In genomic region chr10:69153227-69153626, GRCh38 we compare ENCODE assay signal across 18 cellular contexts. TPM values are rescaled to one million over a fixed set of nuclear protein-coding genes. Genes with fewer than 3 reads are reported as not detected.
A peak's percentile ranks its signal among the peaks of the same experiment; 100 is the strongest.
DNase-seq lines count a peak whose midpoint lies in the region; ATAC-seq, FAIRE-seq and TF ChIP-seq lines count a peak whose summit lies in the region.
"Had no signal": no experiment of that assay in that cellular context is flagged by ENCODE, and none has a peak within 500 bp of the region (broad histone marks: within the 10 kb centered on the region; RNA-seq: fewer than 3 reads in every experiment).

No MANE protein-coding gene starts in this region.

- H3K27ac Mint-ChIP-seq in Calu3 (ENCODE audit: unreplicated experiment) (peak overlapping the region; percentile 36), GM23338 (no peak overlapping the region)

- H3K4me3 Mint-ChIP-seq in Calu3 (ENCODE audit: low read depth, unreplicated experiment) (no peak overlapping the region), GM23338 (no peak overlapping the region)
- H3K4me3 Mint-ChIP-seq: CD4-positive, alpha-beta memory T cell had no signal

- H3K9me3 Mint-ChIP-seq in Calu3 (ENCODE audit: low read depth, unreplicated experiment): no peaks in the 10 kb centered on the region
- H3K9me3 Mint-ChIP-seq in GM23338: no peaks in the 10 kb centered on the region
- H3K9me3 Mint-ChIP-seq: CD4-positive, alpha-beta memory T cell had no signal

- TF ChIP-seq CTCF in Calu3 (IDR thresholded peaks at IDR 0.05; ENCODE audit: unreplicated experiment) (no peak), GM23338 (conservative IDR thresholded peaks at IDR 0.05; ENCODE audit: low read depth in 2 of 2) (no peak), K562 (IDR thresholded peaks at IDR 0.05 in 2 of 3, conservative IDR thresholded peaks at IDR 0.05 in 1 of 3; ENCODE audit: insufficient read depth in 2 of 3, low read depth in 1 of 3, low read length in 3 of 3) (no peak), kidney (IDR thresholded peaks at IDR 0.05; ENCODE audit: borderline replicate concordance, extremely low read depth, insufficient read depth) (no peak)

- CTCF ChIA-PET in Calu3 (lab: Charles Lee): interaction anchor here (0.6 to 1.3 kb wide), 2 partner anchors 17 to 46 kb away, joined by 3 to 8 read pairs; no protein-coding TSS in a partner anchor
- CTCF ChIA-PET in K562 (lab: Yijun Ruan, JAX; ENCODE audit: low intra/inter-chr PET ratio): no interaction called here

- H4K20me1 ChIP-seq in GM23338 (replicated peaks; ENCODE audit: insufficient read depth) (peaks cover 15% of the 10 kb centered on the region; the same call in 1 of the 2 replicates), K562 (replicated peaks; ENCODE audit: control insufficient read depth, insufficient read depth, low read length) (no peaks in the 10 kb centered on the region)

- H3K27me3 Mint-ChIP-seq in Calu3 (ENCODE audit: unreplicated experiment): no peaks in the 10 kb centered on the region
- no peaks in the 10 kb centered on the region for H3K27me3 Mint-ChIP-seq in GM23338 (ENCODE audit: insufficient read depth, low read depth, poor library complexity)
- H3K27me3 Mint-ChIP-seq: CD4-positive, alpha-beta memory T cell had no signal

- peaks cover 5% of the 10 kb centered on the region; the same call in 1 of the 2 replicates for H3K36me3 ChIP-seq in GM23338 (ENCODE audit: insufficient read depth)
- H3K36me3 ChIP-seq in K562 (ENCODE audit: control insufficient read depth, insufficient read depth, low read length): peaks cover 21% of the 10 kb centered on the region; the same call in 2 of the 3 replicates
- H3K36me3 ChIP-seq in kidney (ENCODE audit: control insufficient read depth in 1 of 2, insufficient read depth in 2 of 2, low read length in 2 of 2): peaks cover under 1 to 4% of the 10 kb centered on the region in 2 donors
- H3K36me3 ChIP-seq: HAP-1 had no signal

- H3K4me2 ChIP-seq in GM23338 (no peak overlapping the region), K562 (ENCODE audit: insufficient read depth, low read length) (no peak overlapping the region)

- 0 out of 2 replicates have a peak overlapping the region, but pooled peaks have one; percentile 9 for H3K27ac ChIP-seq in GM23338 (ENCODE audit: low read depth)
- H3K27ac ChIP-seq in K562 (ENCODE audit: extremely low read depth, low read depth, low read length): no peak overlapping the region
- no peak overlapping the region for H3K27ac ChIP-seq in kidney (ENCODE audit: low read depth in 2 of 2, low read length in 2 of 2)
- H3K27ac ChIP-seq: GM23248 had no signal

- in situ Hi-C loops in K562 (cut with MboI): no loop called here

- H3K9me1 ChIP-seq in K562 (ENCODE audit: control insufficient read depth, insufficient read depth, low read length): no peaks in the 10 kb centered on the region

- H3K9me2 ChIP-seq in GM23338 (ENCODE audit: insufficient read depth): no peaks in the 10 kb centered on the region

- H3K4me3 ChIP-seq in GM23338 (no peak overlapping the region), K562 (no peak overlapping the region), kidney (ENCODE audit: low read length in 2 of 2) (no peak overlapping the region)
- H3K4me3 ChIP-seq: GM12878, GM23248, HAP-1 had no signal

- no peak for TF ChIP-seq POLR2A in K562 (conservative IDR thresholded peaks at IDR 0.05)

- no peaks in the 10 kb centered on the region for H3K4me1 ChIP-seq in GM23338 (ENCODE audit: insufficient read depth)
- H3K4me1 ChIP-seq in K562 (replicated peaks in 1 of 2; ENCODE audit: control insufficient read depth in 2 of 2, insufficient read depth in 2 of 2, low read length in 2 of 2): no peaks in the 10 kb centered on the region
- H3K4me1 ChIP-seq in kidney (ENCODE audit: control insufficient read depth in 1 of 2, insufficient read depth in 1 of 2, low read depth in 1 of 2, low read length in 2 of 2): no peaks in the 10 kb centered on the region
- H3K4me1 ChIP-seq: HAP-1 had no signal

- H3K36me3 Mint-ChIP-seq in Calu3 (ENCODE audit: insufficient read depth, unreplicated experiment): peaks cover 11% of the 10 kb centered on the region
- peaks cover 6% of the 10 kb centered on the region for H3K36me3 Mint-ChIP-seq in GM23338 (ENCODE audit: low read depth)

- no peak for TF ChIP-seq RAD21 in K562 (CRISPR knock-in tag; conservative IDR thresholded peaks at IDR 0.05 in 1 of 2, IDR thresholded peaks at IDR 0.05 in 1 of 2)

- WGBS in K562 (ENCODE audit: insufficient coverage, low coverage, missing lambda C conversion rate): 76% methylated on average over 6 of the region's 6 CpGs

- no peaks in the 10 kb centered on the region for H3F3A ChIP-seq in GM23338 (replicated peaks; ENCODE audit: low read depth)

- H3K4me1 Mint-ChIP-seq in Calu3 (ENCODE audit: low read depth, unreplicated experiment) (peaks cover 10% of the 10 kb centered on the region), GM23338 (no peaks in the 10 kb centered on the region)

- peaks cover 25% of the 10 kb centered on the region for H3K79me2 ChIP-seq in GM23338 (replicated peaks; ENCODE audit: insufficient read depth)
- H3K79me2 ChIP-seq in K562 (ENCODE audit: control insufficient read depth, insufficient read depth, low read length): peaks cover 37% of the 10 kb centered on the region

- BruUV-seq in Calu3 (replicated peaks; lab: Mats Ljungman, UMichigan): no TSS peak
- no TSS peak for BruUV-seq in K562 (replicated peaks; lab: Mats Ljungman, UMichigan)

- POLR2A ChIA-PET in K562 (lab: Yijun Ruan, JAX): interaction anchor here (0.6 to 1.0 kb wide), 4 partner anchors 10 to 51 kb away, joined by 3 read pairs; no protein-coding TSS in a partner anchor

- H3K27me3 ChIP-seq in GM23338 (ENCODE audit: insufficient read depth): no peaks in the 10 kb centered on the region
- no peaks in the 10 kb centered on the region for H3K27me3 ChIP-seq in K562 (ENCODE audit: control insufficient read depth in 2 of 2, insufficient read depth in 2 of 2, low read length in 2 of 2)

- H3K9me3 ChIP-seq in K562 (replicated peaks; ENCODE audit: control insufficient read depth, insufficient read depth, low read depth, low read length) (no peaks in the 10 kb centered on the region), kidney (ENCODE audit: control insufficient read depth in 1 of 2, low read length in 2 of 2) (no peaks in the 10 kb centered on the region)
- H3K9me3 ChIP-seq: HAP-1 had no signal

- TF ChIP-seq EP300 in K562 (IDR thresholded peaks at IDR 0.05; ENCODE audit: low read length): no peak

- H2AFZ ChIP-seq in GM23338: no peak overlapping the region
- no peak overlapping the region for H2AFZ ChIP-seq in K562 (ENCODE audit: low read depth, low read length)
- H2AFZ ChIP-seq: GM23248 had no signal

- H3K9ac ChIP-seq in K562 (ENCODE audit: insufficient read depth in 1 of 2, low read depth in 2 of 2, low read length in 2 of 2): no peak overlapping the region
- no peak overlapping the region for H3K9ac ChIP-seq in kidney (ENCODE audit: low read length in 2 of 2)
- H3K9ac ChIP-seq: GM23248 had no signal

- no peak for ATAC-seq in GM23338
- ATAC-seq in K562: peak; percentile 55; the same call in 2 of the 3 replicates
- ATAC-seq in left lobe of liver: peak; percentile 85
- no peak for ATAC-seq in HG02970 (IDR thresholded peaks at IDR 0.05; ENCODE audit: low FRiP score, unreplicated experiment)
- ATAC-seq: GM12878 had no signal

- intact Hi-C loops in Calu3 (cut with micrococcal nuclease; ENCODE audit: unreplicated experiment): no loop called here
- intact Hi-C loops in K562 (cut with micrococcal nuclease): no loop called here
- intact Hi-C loops in kidney (cut with DNase I): no loop called here

- FAIRE-seq in K562 (lab: Jason Lieb, UNC) (no peak), kidney (lab: Jason Lieb, UNC) (no peak)
- FAIRE-seq: GM12878, GM19239 had no signal

- DNase-seq in Calu3: no peak
- DNase-seq in GM23338 (ENCODE audit: low spot score): no peak
- DNase-seq in K562 (ENCODE audit: extremely low read depth in 1 of 4, low spot score in 3 of 4): no peak
- no peak for DNase-seq in left lobe of liver (ENCODE audit: low spot score)
- DNase-seq in kidney: no peak
- no peak for DNase-seq in DMS79 (lab: John Stamatoyannopoulos, UW)
- DNase-seq in NCI-H446 (lab: John Stamatoyannopoulos, UW): no peak
- DNase-seq: C1 segment of cervical spinal cord; CD4-positive, alpha-beta memory T cell; COR-L47; DMS153; EL; GDM1; GM23248 had no signal

RNA-seq across cellular contexts. Expression of gene SUPV3L1, which starts 26.8 kb away (rescaled TPM):
- total RNA-seq in Calu3 (2022) (39.1 and 47.8 TPM in 2 replicates), K562 (2014; rRNA removed) (69.9 and 81.4 TPM in 2 replicates), K562 (2014; rRNA removed; fragmentation: Illumina TruSeq; extraction: Trizol) (97.2 and 109 TPM in 2 replicates), K562 (2015; rRNA removed; fragmentation: Illumina TruSeq; extraction: Trizol) (84.7 and 85.0 TPM in 2 replicates), K562 (2021) (92.6 and 103 TPM in 2 replicates), left lobe of liver (15.7 TPM), kidney (25.1 TPM)
- 31.2 and 45.2 TPM in 2 replicates for total RNA-seq in GM23338 (2014; rRNA removed; shearing (Covaris generic))
- polyA plus RNA-seq in GM23338 (2016; fragmentation: Nextera tagmentation; extraction: Ambion mirVana) (28.7 and 29.9 TPM in 2 replicates), K562 (2011; rRNA removed) (83.3 and 94.8 TPM in 2 replicates), K562 (2014; fragmentation: Illumina TruSeq; extraction: Trizol) (116 and 156 TPM in 2 replicates), K562 (2014; fragmentation: Nextera tagmentation; extraction: Ambion mirVana) (10 to 100 TPM; 45.2 to 66.1 TPM), K562 (2014; rRNA removed) (93.3 and 106 TPM in 2 replicates), kidney (ENCODE audit: insufficient read depth, low read depth, low replicate concordance) (48.3 TPM)
- 72.0 and 118 TPM in 2 replicates for total RNA-seq in K562 (2011; cell fraction: chromatin; rRNA removed; ENCODE audit: low replicate concordance)
- 52.4 and 53.4 TPM in 2 replicates for total RNA-seq in K562 (2011; cell fraction: nucleolus; rRNA removed)
- total RNA-seq in K562 (2011; cell fraction: nucleoplasm; rRNA removed): 71.7 and 77.1 TPM in 2 replicates
- polyA plus RNA-seq in K562 (2011; cell fraction: cytosol; rRNA removed): 51.6 and 77.5 TPM in 2 replicates
- 58.7 and 70.3 TPM in 2 replicates for polyA plus RNA-seq in K562 (2011; cell fraction: nucleus; rRNA removed)
- 57.6 and 58.4 TPM in 2 replicates for polyA plus RNA-seq in K562 (2012)
- 241 and 312 TPM in 2 replicates for polyA minus RNA-seq in K562 (2011; rRNA and poly(A)+ RNA removed)
- 89.6 and 115 TPM in 2 replicates for polyA minus RNA-seq in K562 (2011; cell fraction: cytosol; rRNA and poly(A)+ RNA removed)
- polyA minus RNA-seq in K562 (2011; cell fraction: nucleus; rRNA and poly(A)+ RNA removed): 27.6 and 48.0 TPM in 2 replicates

RNA-seq across cellular contexts. Expression of gene VPS26A, which starts 29.2 kb away (rescaled TPM):
- total RNA-seq in Calu3 (2022) (77.1 and 80.3 TPM in 2 replicates), K562 (2014; rRNA removed) (41.7 and 47.1 TPM in 2 replicates), K562 (2014; rRNA removed; fragmentation: Illumina TruSeq; extraction: Trizol) (61.6 and 78.9 TPM in 2 replicates), K562 (2015; rRNA removed; fragmentation: Illumina TruSeq; extraction: Trizol) (52.7 and 58.7 TPM in 2 replicates), K562 (2021) (80.9 and 83.1 TPM in 2 replicates), left lobe of liver (15.1 TPM), kidney (52.5 TPM)
- total RNA-seq in GM23338 (2014; rRNA removed; shearing (Covaris generic)): 39.3 and 41.6 TPM in 2 replicates
- polyA plus RNA-seq in GM23338 (2016; fragmentation: Nextera tagmentation; extraction: Ambion mirVana) (23.1 and 29.0 TPM in 2 replicates), K562 (2011; rRNA removed) (36.9 and 64.0 TPM in 2 replicates), K562 (2014; fragmentation: Illumina TruSeq; extraction: Trizol) (81.9 and 85.9 TPM in 2 replicates), K562 (2014; fragmentation: Nextera tagmentation; extraction: Ambion mirVana) (100 to 1,000 TPM; 117 to 137 TPM), K562 (2014; rRNA removed) (63.2 and 69.3 TPM in 2 replicates), kidney (ENCODE audit: insufficient read depth, low read depth, low replicate concordance) (38.9 TPM)
- 5.9 and 44.1 TPM in 2 replicates for total RNA-seq in K562 (2011; cell fraction: chromatin; rRNA removed; ENCODE audit: low replicate concordance)
- total RNA-seq in K562 (2011; cell fraction: nucleolus; rRNA removed): 3.3 and 5.4 TPM in 2 replicates
- 12.9 and 27.5 TPM in 2 replicates for total RNA-seq in K562 (2011; cell fraction: nucleoplasm; rRNA removed)
- polyA plus RNA-seq in K562 (2011; cell fraction: cytosol; rRNA removed): 4.7 and 13.5 TPM in 2 replicates
- polyA plus RNA-seq in K562 (2011; cell fraction: nucleus; rRNA removed): 4.1 and 7.3 TPM in 2 replicates
- 70.0 and 81.1 TPM in 2 replicates for polyA plus RNA-seq in K562 (2012)
- polyA minus RNA-seq in K562 (2011; rRNA and poly(A)+ RNA removed): 40.8 and 41.4 TPM in 2 replicates
- 18.8 and 21.5 TPM in 2 replicates for polyA minus RNA-seq in K562 (2011; cell fraction: cytosol; rRNA and poly(A)+ RNA removed)
- polyA minus RNA-seq in K562 (2011; cell fraction: nucleus; rRNA and poly(A)+ RNA removed): 2.8 and 6.4 TPM in 2 replicates

Comparison
In these comparisons a context has a peak if more than half of its experiments do, and no peak if none do; other contexts are left out.
1. ATAC-seq: peak in K562 (single experiment) and left lobe of liver (single experiment); none in GM23338 (single experiment) and HG02970 (single experiment).